ENCODE assay signal across 10 cellular contexts in genomic region chr7:27606270-27607209, GRCh38. TPM values are rescaled to one million over a fixed set of nuclear protein-coding genes. Genes with fewer than 3 reads are reported as not detected.
DNase-seq lines count a peak whose midpoint lies in the region; ATAC-seq, FAIRE-seq and TF ChIP-seq lines count a peak whose summit lies in the region.
"Had no signal": no experiment of that assay in that cellular context is flagged by ENCODE, and none has a peak within 500 bp of the region (broad histone marks: within the 10 kb centered on the region; RNA-seq: fewer than 3 reads in every experiment).

No MANE protein-coding gene starts in this region.

- no peak overlapping the region for H4K5ac ChIP-seq in IMR-90 (ENCODE audit: low read depth, low read length)

- no peaks in the 10 kb centered on the region for H3K36me3 Mint-ChIP-seq in WTC11
- H3K36me3 Mint-ChIP-seq in naive thymus-derived CD4-positive, alpha-beta T cell: peaks cover 0 to 22% (median 4%) of the 10 kb centered on the region in 5 donors

- H3K79me2 ChIP-seq in HepG2 (ENCODE audit: insufficient read depth, low read length): no peaks in the 10 kb centered on the region

- no peak overlapping the region for H3K4me3 ChIP-seq in BJ (ENCODE audit: low read depth, low read length)
- no peak overlapping the region for H3K4me3 ChIP-seq in IMR-90 (ENCODE audit: insufficient read depth, low read depth, low read length)
- peak overlapping the region in 2 of 3 experiments; percentile 9 to 38; a peak in 4 of 6 replicates for H3K4me3 ChIP-seq in HepG2 (replicated peaks in 1 of 3; ENCODE audit: insufficient read depth in 1 of 3, low read depth in 2 of 3, low read length in 3 of 3)
- H3K4me3 ChIP-seq in naive thymus-derived CD4-positive, alpha-beta T cell (ENCODE audit: low read length): no peak overlapping the region

- H3K4me3 Mint-ChIP-seq in WTC11: no peak overlapping the region
- no peak overlapping the region for H3K4me3 Mint-ChIP-seq in naive thymus-derived CD4-positive, alpha-beta T cell
- H3K4me3 Mint-ChIP-seq: CD4-positive, CD25-positive, alpha-beta regulatory T cell had no signal

- POLR2A ChIA-PET in BJ (lab: Charles Lee): interaction anchor here (0.5 to 0.7 kb wide), 2 partner anchors 19 to 484 kb away, joined by 3 to 5 read pairs; no protein-coding TSS in a partner anchor
- POLR2A ChIA-PET in IMR-90 (lab: Charles Lee; ENCODE audit: unreplicated experiment): interaction anchor here (0.7 kb wide), 1 partner anchor 523 kb away, joined by 3 read pairs; no protein-coding TSS in a partner anchor
- POLR2A ChIA-PET in WTC11 (lab: Charles Lee): interaction anchor here (1.1 kb wide), 1 partner anchor 52 kb away, joined by 3 read pairs; no protein-coding TSS in a partner anchor
- POLR2A ChIA-PET in HepG2 (lab: Yijun Ruan, JAX): interaction anchor here (0.9 to 3.0 kb wide), 2 partner anchors 11 to 56 kb away, joined by 6 to 27 read pairs; partner anchors contain the start of gene HIBADH
- POLR2A ChIA-PET in naive thymus-derived CD4-positive, alpha-beta T cell (lab: Charles Lee): no interaction called here

- peak in 1 of 2 experiments; percentile 76; a peak in 2 of 4 replicates for TF ChIP-seq EP300 in HepG2 (IDR thresholded peaks at IDR 0.05; ENCODE audit: low read depth in 2 of 2, low read length in 2 of 2)
- 0 out of 2 replicates have a peak, but pooled peaks have one; percentile 24 for TF ChIP-seq EP300 in HepG2 (CRISPR knock-in tag; IDR thresholded peaks at IDR 0.05; ENCODE audit: borderline replicate concordance)

- no peak overlapping the region for H2BK5ac ChIP-seq in IMR-90 (ENCODE audit: low read depth, low read length, poor library complexity, severe bottlenecking)

- WGBS in IMR-90 (ENCODE audit: extremely low coverage in 2 of 2, insufficient read length in 1 of 2), 2 experiments: no CpG with 5 or more reads among the region's 4 CpGs
- WGBS in HepG2 (ENCODE audit: low lambda C conversion rate): 23% methylated on average over 4 of the region's 4 CpGs

- H2BK15ac ChIP-seq in IMR-90 (ENCODE audit: low read depth, low read length): no peak overlapping the region

- H3K79me1 ChIP-seq in IMR-90 (ENCODE audit: low read depth in 1 of 2, low read length in 2 of 2): peaks cover 2 to 4% of the 10 kb centered on the region in 2 experiments; a peak in 2 of 4 replicates

- H3K18ac ChIP-seq in IMR-90 (ENCODE audit: low read depth, low read length): no peak overlapping the region

- H3K36me3 ChIP-seq in BJ (ENCODE audit: control insufficient read depth, insufficient read depth, low read length) (no peaks in the 10 kb centered on the region), IMR-90 (ENCODE audit: control insufficient read depth, insufficient read depth, low read length) (no peaks in the 10 kb centered on the region), HepG2 (replicated peaks in 1 of 2; ENCODE audit: control insufficient read depth in 1 of 2, insufficient read depth in 2 of 2, low read length in 2 of 2) (no peaks in the 10 kb centered on the region; a peak in 1 of 5 replicates)
- H3K36me3 ChIP-seq in naive thymus-derived CD4-positive, alpha-beta T cell (ENCODE audit: control insufficient read depth in 2 of 3, insufficient read depth in 3 of 3, low read length in 3 of 3): no peaks in the 10 kb centered on the region

- DNase-seq in BJ (ENCODE audit: low read depth) (peak; percentile 51), IMR-90 (peak; percentile 81), WTC11 (ENCODE audit: low spot score) (no peak), HepG2 (ENCODE audit: low spot score) (peak; percentile 79), GM13977 (ENCODE audit: low spot score) (no peak), Right ventricle myocardium inferior (ENCODE audit: missing footprints) (no peak), OCI-M2 (lab: John Stamatoyannopoulos, UW; ENCODE audit: unreplicated experiment) (no peak)
- DNase-seq in naive thymus-derived CD4-positive, alpha-beta T cell: no peak
- DNase-seq: NCI-H2227 treated with DMSO at 0.1 percent for 48 hours had no signal

- FAIRE-seq in HepG2 (lab: Jason Lieb, UNC): peak; percentile 28

- H3K9me3 Mint-ChIP-seq in WTC11: no peaks in the 10 kb centered on the region
- peaks cover 0 to 2% (median 0%) of the 10 kb centered on the region in 11 donors for H3K9me3 Mint-ChIP-seq in naive thymus-derived CD4-positive, alpha-beta T cell
- H3K9me3 Mint-ChIP-seq: CD4-positive, CD25-positive, alpha-beta regulatory T cell had no signal

- H3K27ac ChIP-seq in IMR-90 (ENCODE audit: insufficient read depth, low read length): no peak overlapping the region
- H3K27ac ChIP-seq in HepG2 (ENCODE audit: extremely low read length, insufficient read depth, low read length): peak overlapping the region; percentile 70
- no peak overlapping the region for H3K27ac ChIP-seq in naive thymus-derived CD4-positive, alpha-beta T cell (ENCODE audit: low read depth, low read length)

- H3K4me2 ChIP-seq in IMR-90 (ENCODE audit: low read depth, low read length): peak overlapping the region; percentile 70; the same call in 1 of the 2 replicates
- H3K4me2 ChIP-seq in HepG2 (ENCODE audit: low read depth, low read length): peak overlapping the region; percentile 57

- H2AFZ ChIP-seq in IMR-90 (replicated peaks; ENCODE audit: low read length, poor library complexity): no peak overlapping the region
- H2AFZ ChIP-seq in HepG2 (ENCODE audit: low read length): no peak overlapping the region

- BruUV-seq in IMR-90 (replicated peaks; lab: Mats Ljungman, UMichigan) (no TSS peak), HepG2 (replicated peaks; lab: Mats Ljungman, UMichigan) (no TSS peak)

- H3K23ac ChIP-seq in IMR-90 (ENCODE audit: low read depth, low read length): no peak overlapping the region

- TF ChIP-seq RAD21 in IMR-90 (IDR thresholded peaks at IDR 0.05; ENCODE audit: low read length) (no peak), HepG2 (CRISPR knock-in tag; IDR thresholded peaks at IDR 0.05) (no peak)

- H3K27ac Mint-ChIP-seq in WTC11: peak overlapping the region; percentile 67
- no peak overlapping the region for H3K27ac Mint-ChIP-seq in naive thymus-derived CD4-positive, alpha-beta T cell
- H3K27ac Mint-ChIP-seq: CD4-positive, CD25-positive, alpha-beta regulatory T cell had no signal

- intact Hi-C loops in IMR-90 (cut with micrococcal nuclease) (loop anchor here (10.0 kb wide), 1 partner anchor 168 kb away; no protein-coding TSS in a partner anchor), HepG2 (cut with micrococcal nuclease; ENCODE audit: unreplicated experiment) (loop anchor here (1.0 to 10.0 kb wide), 2 partner anchors 32 to 412 kb away; no protein-coding TSS in a partner anchor), Right ventricle myocardium inferior (cut with DNase I) (no loop called here)
- intact Hi-C loops in naive thymus-derived CD4-positive, alpha-beta T cell (cut with micrococcal nuclease): no loop called here

- no peaks in the 10 kb centered on the region for H3K27me3 Mint-ChIP-seq in WTC11 (ENCODE audit: low read depth)
- H3K27me3 Mint-ChIP-seq in naive thymus-derived CD4-positive, alpha-beta T cell: no peaks in the 10 kb centered on the region
- H3K27me3 Mint-ChIP-seq: CD4-positive, CD25-positive, alpha-beta regulatory T cell had no signal

- in situ Hi-C loops in IMR-90 (cut with MboI; ENCODE audit: low sequenced_read_pairs) (no loop called here), HepG2 (cut with HindIII; ENCODE audit: extremely low pct_ligation_motif_present, low pct_unique_long_range_greater_than_20kb) (no loop called here), GM13977 (cut with MboI; ENCODE audit: low pct_unique_long_range_greater_than_20kb, low sequenced_read_pairs, unreplicated experiment) (no loop called here)

- no peak for TF ChIP-seq CTCF in BJ (IDR thresholded peaks at IDR 0.05; ENCODE audit: insufficient read depth, low read depth, low read length)
- no peak for TF ChIP-seq CTCF in IMR-90 (conservative IDR thresholded peaks at IDR 0.05; ENCODE audit: low read depth, low read length)
- no peak for TF ChIP-seq CTCF in WTC11 (IDR thresholded peaks at IDR 0.05)
- no peak for TF ChIP-seq CTCF in HepG2 (CRISPR knock-in tag; IDR thresholded peaks at IDR 0.05)
- no peak for TF ChIP-seq CTCF in GM13977 (IDR thresholded peaks at IDR 0.05; ENCODE audit: extremely low read depth, insufficient read depth, missing control alignments)

- no peak overlapping the region for H4K91ac ChIP-seq in IMR-90 (ENCODE audit: insufficient read depth, low read depth, low read length)

- CTCF ChIA-PET in BJ (lab: Yijun Ruan, JAX) (interaction anchor here (0.6 to 2.3 kb wide), 9 partner anchors 14 to 411 kb away, joined by 3 to 10 read pairs (median 4); no protein-coding TSS in a partner anchor), IMR-90 (lab: Yijun Ruan, JAX) (interaction anchor here (0.7 to 2.4 kb wide), 8 partner anchors 9 to 411 kb away, joined by 3 to 7 read pairs (median 4); no protein-coding TSS in a partner anchor), WTC11 (lab: Charles Lee) (interaction anchor here (0.5 to 4.3 kb wide), 36 partner anchors 11 to 860 kb away, joined by 3 to 32 read pairs (median 4); partner anchors contain the start of gene HOXA13), HepG2 (lab: Yijun Ruan, JAX; ENCODE audit: low intra/inter-chr PET ratio, low total read pairs) (no interaction called here)
- CTCF ChIA-PET in naive thymus-derived CD4-positive, alpha-beta T cell (lab: Charles Lee): interaction anchor here (0.5 to 1.1 kb wide), 2 partner anchors 24 to 227 kb away, joined by 3 to 4 read pairs; no protein-coding TSS in a partner anchor

- peaks cover 6% of the 10 kb centered on the region for H3K4me1 ChIP-seq in IMR-90 (ENCODE audit: control insufficient read depth, insufficient read depth, low read length)
- peaks cover 55% of the 10 kb centered on the region for H3K4me1 ChIP-seq in HepG2 (ENCODE audit: insufficient read depth, low read length)
- H3K4me1 ChIP-seq in naive thymus-derived CD4-positive, alpha-beta T cell (ENCODE audit: control insufficient read depth in 2 of 2, insufficient read depth in 2 of 2, low read length in 2 of 2): no peaks in the 10 kb centered on the region

- dilution Hi-C loops in IMR-90 (cut with HindIII; ENCODE audit: low sequenced_read_pairs, unreplicated experiment): no loop called here

- peaks cover 62% of the 10 kb centered on the region for H3K4me1 Mint-ChIP-seq in WTC11
- peaks cover 0 to 6% (median 0%) of the 10 kb centered on the region in 7 donors for H3K4me1 Mint-ChIP-seq in naive thymus-derived CD4-positive, alpha-beta T cell

- H2BK120ac ChIP-seq in IMR-90 (ENCODE audit: low read depth, low read length): peak overlapping the region; percentile 24; the same call in 1 of the 2 replicates

- no peak overlapping the region for H3K56ac ChIP-seq in IMR-90 (ENCODE audit: extremely low read depth, insufficient read depth, low read length)

- no peaks in the 10 kb centered on the region for H3K27me3 ChIP-seq in BJ (ENCODE audit: control insufficient read depth, insufficient read depth, low read length)
- no peaks in the 10 kb centered on the region for H3K27me3 ChIP-seq in IMR-90 (ENCODE audit: control insufficient read depth, insufficient read depth, low read length)
- no peaks in the 10 kb centered on the region for H3K27me3 ChIP-seq in HepG2 (ENCODE audit: control insufficient read depth in 1 of 2, insufficient read depth in 2 of 2, low read length in 2 of 2)
- H3K27me3 ChIP-seq in naive thymus-derived CD4-positive, alpha-beta T cell (ENCODE audit: control insufficient read depth in 2 of 2, insufficient read depth in 2 of 2, low read length in 2 of 2): no peaks in the 10 kb centered on the region

- H3K9me1 ChIP-seq in IMR-90 (ENCODE audit: insufficient read depth, low read length): 0 out of 2 replicates have a peak, but pooled peaks cover 4% of the 10 kb centered on the region

- H2AK9ac ChIP-seq in IMR-90 (replicated peaks; ENCODE audit: low read depth, low read length, poor library complexity): no peak overlapping the region

- no peak overlapping the region for H4K8ac ChIP-seq in IMR-90 (ENCODE audit: low read depth in 2 of 2, low read length in 2 of 2)

- peak; percentile 47 for ATAC-seq in IMR-90 (ENCODE audit: low read depth)
- ATAC-seq in WTC11: no peak
- peak; percentile 83 for ATAC-seq in HepG2
- ATAC-seq in Right ventricle myocardium inferior: no peak
- ATAC-seq in naive thymus-derived CD4-positive, alpha-beta T cell: no peak

- H3K14ac ChIP-seq in IMR-90 (replicated peaks; ENCODE audit: low read depth, low read length): no peak overlapping the region

- H2BK20ac ChIP-seq in IMR-90 (ENCODE audit: low read depth, low read length): no peak overlapping the region; the same call in 1 of the 2 replicates

- H3K9ac ChIP-seq in IMR-90 (ENCODE audit: low read depth, low read length) (no peak overlapping the region), HepG2 (ENCODE audit: insufficient read depth, low read depth, low read length) (peak overlapping the region; percentile 10; the same call in 1 of the 2 replicates)

- TF ChIP-seq POLR2A in IMR-90 (IDR thresholded peaks at IDR 0.05; ENCODE audit: low read depth, low read length) (no peak), HepG2 (IDR thresholded peaks at IDR 0.05; ENCODE audit: insufficient read depth in 1 of 2, low read depth in 2 of 2, low read length in 2 of 2) (no peak)

- H3K9me3 ChIP-seq in IMR-90 (ENCODE audit: control insufficient read depth, insufficient read depth, low read length) (no peaks in the 10 kb centered on the region), HepG2 (ENCODE audit: low read length) (no peaks in the 10 kb centered on the region)
- H3K9me3 ChIP-seq in naive thymus-derived CD4-positive, alpha-beta T cell (ENCODE audit: control insufficient read depth in 2 of 3, low read length in 3 of 3): no peaks in the 10 kb centered on the region

- H2AK5ac ChIP-seq in IMR-90 (ENCODE audit: low read depth, low read length): no peak overlapping the region

- H4K20me1 ChIP-seq in IMR-90 (ENCODE audit: insufficient read depth, low read length) (no peaks in the 10 kb centered on the region), HepG2 (ENCODE audit: insufficient read depth, low read length) (no peaks in the 10 kb centered on the region)

- H3K4ac ChIP-seq in IMR-90 (ENCODE audit: low read depth, low read length): no peak overlapping the region; the same call in 1 of the 2 replicates

RNA-seq across cellular contexts. Expression of gene HIBADH, which starts 56.1 kb away (rescaled TPM):
- 42.4 and 70.4 TPM in 2 replicates for polyA plus RNA-seq in BJ (2011; rRNA removed)
- polyA minus RNA-seq in BJ (2011; rRNA and poly(A)+ RNA removed): 16.5 and 16.6 TPM in 2 replicates
- 36.6 and 45.5 TPM in 2 replicates for total RNA-seq in IMR-90 (2012; rRNA removed)
- polyA plus RNA-seq in IMR-90 (2012; rRNA removed): 43.9 and 52.5 TPM in 2 replicates
- polyA plus RNA-seq in IMR-90 (2012; cell fraction: cytosol; rRNA removed): 19.4 and 29.9 TPM in 2 replicates
- 4.4 and 19.8 TPM in 2 replicates for polyA plus RNA-seq in IMR-90 (2012; cell fraction: nucleus; rRNA removed; ENCODE audit: low replicate concordance)
- 27.9 to 37.7 TPM (median 37.0 TPM) in 3 replicates for total RNA-seq in WTC11 (2021)
- 59.5 and 75.2 TPM in 2 replicates for total RNA-seq in HepG2 (2016; rRNA removed; fragmentation: Illumina TruSeq; extraction: Trizol)
- total RNA-seq in HepG2 (2016; cell fraction: cytosol; rRNA removed; fragmentation: Illumina TruSeq; extraction: Trizol; ENCODE audit: low read depth): 18.4 and 19.7 TPM in 2 replicates
- 58.9 and 80.7 TPM in 2 replicates for total RNA-seq in HepG2 (2016; cell fraction: insoluble cytoplasmic fraction; rRNA removed; fragmentation: Illumina TruSeq; extraction: Trizol)
- 28.1 and 29.5 TPM in 2 replicates for total RNA-seq in HepG2 (2016; cell fraction: membrane; rRNA removed; fragmentation: Illumina TruSeq; extraction: Trizol)
- 35.3 and 35.9 TPM in 2 replicates for total RNA-seq in HepG2 (2016; cell fraction: nucleus; rRNA removed; fragmentation: Illumina TruSeq; extraction: Trizol)
- polyA plus RNA-seq in HepG2 (2011; rRNA removed): 38.3 and 49.9 TPM in 2 replicates
- polyA plus RNA-seq in HepG2 (2011; cell fraction: cytosol; rRNA removed): 33.7 and 40.2 TPM in 2 replicates
- 11.1 and 14.5 TPM in 2 replicates for polyA plus RNA-seq in HepG2 (2011; cell fraction: nucleus; rRNA removed)
- polyA plus RNA-seq in HepG2 (2012): 25.4 and 35.3 TPM in 2 replicates
- 9.2 and 10.5 TPM in 2 replicates for polyA plus RNA-seq in HepG2 (2016; cell fraction: cytosol; fragmentation: Illumina TruSeq; extraction: Trizol; ENCODE audit: low read depth)
- polyA plus RNA-seq in HepG2 (2016; cell fraction: insoluble cytoplasmic fraction; fragmentation: Illumina TruSeq; extraction: Trizol; ENCODE audit: low read depth): 92.1 and 102 TPM in 2 replicates
- polyA plus RNA-seq in HepG2 (2016; cell fraction: membrane; fragmentation: Illumina TruSeq; extraction: Trizol; ENCODE audit: low read depth): 20.4 and 23.5 TPM in 2 replicates
- polyA plus RNA-seq in HepG2 (2016; cell fraction: nucleus; fragmentation: Illumina TruSeq; extraction: Trizol; ENCODE audit: insufficient read depth, low read depth): 41.6 and 44.3 TPM in 2 replicates
- polyA minus RNA-seq in HepG2 (2011; rRNA and poly(A)+ RNA removed; ENCODE audit: low replicate concordance): 16.6 and 21.9 TPM in 2 replicates
- polyA minus RNA-seq in HepG2 (2011; cell fraction: cytosol; rRNA and poly(A)+ RNA removed): 15.9 and 16.9 TPM in 2 replicates
- polyA minus RNA-seq in HepG2 (2011; cell fraction: nucleus; rRNA and poly(A)+ RNA removed): 23.2 and 25.1 TPM in 2 replicates
- total RNA-seq in Right ventricle myocardium inferior: 108 TPM
- 10 to 100 TPM in 3 of 5 experiments, 1 to 10 TPM in 2; 8.0 to 16.5 (median 14.3) TPM for total RNA-seq in naive thymus-derived CD4-positive, alpha-beta T cell
- 10 to 100 TPM; 44.0 to 46.2 TPM for polyA plus RNA-seq in naive thymus-derived CD4-positive, alpha-beta T cell

Comparison
In these comparisons a context has a peak if more than half of its experiments do, and no peak if none do; other contexts are left out.
1. DNase-seq: peak in BJ (single experiment), IMR-90 (single experiment) and HepG2 (single experiment); none in WTC11 (single experiment), GM13977 (single experiment), Right ventricle myocardium inferior (single experiment), naive thymus-derived CD4-positive, alpha-beta T cell (0 of 9) and OCI-M2 (single experiment).
2. H3K4me3 ChIP-seq: peak in HepG2 (2 of 3); none in BJ (single experiment), IMR-90 (single experiment) and naive thymus-derived CD4-positive, alpha-beta T cell (single experiment).
3. ATAC-seq: peak in IMR-90 (single experiment) and HepG2 (single experiment); none in WTC11 (single experiment), Right ventricle myocardium inferior (single experiment) and naive thymus-derived CD4-positive, alpha-beta T cell (single experiment).
4. intact Hi-C loops: an anchor here in IMR-90 (10.0 kb wide) and HepG2 (1.0 to 10.0 kb wide); none called in Right ventricle myocardium inferior and naive thymus-derived CD4-positive, alpha-beta T cell.